1 cellular context compared by ENCODE assay signal in genomic region chr1:6602669-6603423, GRCh38.
A peak's percentile ranks its signal among the peaks of the same experiment; 100 is the strongest.
TF ChIP-seq lines count a peak whose summit lies in the region.

Gene KLHL21 (minus strand): TSS chr1:6602869. CDS start chr1:6602817, 52 bp downstream.

TF ChIP-seq in WTC11, 78 proteins besides CTCF, POLR2A, EP300 and RAD21 (continued from another document):
- peak; percentile 19; the same call in 1 of the 2 replicates for TF ChIP-seq ARID4B (CRISPR knock-in tag; IDR thresholded peaks at IDR 0.05; ENCODE audit: borderline replicate concordance)
- TF ChIP-seq CREB1 (CRISPR knock-in tag; IDR thresholded peaks at IDR 0.05) = 0 out of 2 replicates have a peak, but pooled peaks have one; percentile 0
- no peak for TF ChIP-seq GRHL2 (CRISPR knock-in tag; IDR thresholded peaks at IDR 0.05; ENCODE audit: insufficient replicate concordance, severe bottlenecking)
- TF ChIP-seq E2F5 (CRISPR knock-in tag; IDR thresholded peaks at IDR 0.05) = 0 out of 2 replicates have a peak, but pooled peaks have one; percentile 21
- TF ChIP-seq ZNF512 (CRISPR knock-in tag; IDR thresholded peaks at IDR 0.05; ENCODE audit: borderline replicate concordance) = no peak
- TF ChIP-seq ZNF532 (CRISPR knock-in tag; IDR thresholded peaks at IDR 0.05; ENCODE audit: borderline replicate concordance) = no peak
- 0 out of 2 replicates have a peak, but pooled peaks have one; percentile 4 for TF ChIP-seq FOXP4 (CRISPR knock-in tag; IDR thresholded peaks at IDR 0.05)
